In the genomic region with DNA sequence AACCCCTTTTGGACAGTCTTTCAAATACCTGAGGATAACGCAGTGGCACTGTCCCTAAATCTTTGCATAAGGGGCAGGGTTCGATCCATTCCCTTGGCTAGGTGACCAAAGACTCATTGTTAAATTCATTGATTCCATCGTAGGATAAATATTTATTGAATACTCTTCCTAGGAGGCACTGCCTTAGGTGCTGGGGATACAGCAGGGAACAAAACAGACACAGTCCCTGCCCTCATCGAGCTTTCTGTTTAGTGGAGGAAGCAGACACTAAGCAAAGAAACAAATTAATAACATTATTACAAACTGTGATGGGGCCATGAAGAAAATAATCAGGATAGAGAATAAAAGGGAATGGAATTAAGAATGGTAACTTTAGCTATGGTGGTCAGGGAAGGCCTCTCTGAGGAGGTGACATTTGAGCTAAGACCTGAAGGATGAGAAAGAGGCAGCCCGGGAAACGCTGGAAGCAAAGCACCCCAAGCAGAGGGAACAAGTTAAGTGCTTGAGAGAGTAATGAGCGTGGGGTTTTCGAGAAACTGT, we compare ENCODE assay signal across 8 cellular contexts.
DNase-seq lines count a peak whose midpoint lies in the region; ATAC-seq and TF ChIP-seq lines count a peak whose summit lies in the region.

No MANE protein-coding gene starts in this region.

- DNase-seq in GM12865 (ENCODE audit: low read depth) (no peak), fibroblast of peridontal ligament (ENCODE audit: extremely low read depth) (peak; percentile 44), nucleus accumbens (lab: John Stamatoyannopoulos, UW) (no peak), GM13977 (ENCODE audit: low spot score) (no peak)
- no peak for DNase-seq in activated CD4-positive, CD25-positive, alpha-beta regulatory T cell (lab: John Stamatoyannopoulos, UW)

- H3K4me2 ChIP-seq in SU-DHL-6 (ENCODE audit: low read depth, low read length, poor library complexity, severe bottlenecking) = peak overlapping the region; percentile 97

- no peaks in the 10 kb centered on the region for H3K36me3 ChIP-seq in SU-DHL-6 (ENCODE audit: low read length)
- H3K36me3 ChIP-seq in rectal smooth muscle tissue (ENCODE audit: control insufficient read depth, insufficient read depth, low read length) = peaks cover 17% of the 10 kb centered on the region

- H2AFZ ChIP-seq in SU-DHL-6 (ENCODE audit: low read depth, low read length, severe bottlenecking) = peak overlapping the region; percentile 62

- H3K27ac ChIP-seq in SU-DHL-6 (ENCODE audit: low read depth, low read length) (peak overlapping the region; percentile 89), rectal smooth muscle tissue (ENCODE audit: low read depth, low read length) (peak overlapping the region; percentile 79)

- no peaks in the 10 kb centered on the region for H3K27me3 ChIP-seq in SU-DHL-6 (ENCODE audit: low read length)
- no peaks in the 10 kb centered on the region for H3K27me3 ChIP-seq in rectal smooth muscle tissue (ENCODE audit: control insufficient read depth, insufficient read depth, low read length)

- no peaks in the 10 kb centered on the region for H4K20me1 ChIP-seq in SU-DHL-6 (ENCODE audit: low read depth, low read length)

- in situ Hi-C loops in GM13977 (cut with MboI; ENCODE audit: low pct_unique_long_range_greater_than_20kb, low sequenced_read_pairs, unreplicated experiment) = no loop called here

- H3K9ac ChIP-seq in SU-DHL-6 (ENCODE audit: low read length) (peak overlapping the region; percentile 96), rectal smooth muscle tissue (ENCODE audit: low read length) (peak overlapping the region; percentile 66)

- TF ChIP-seq CTCF in GM12865 (IDR thresholded peaks at IDR 0.05; ENCODE audit: insufficient read depth, low read depth, low read length, missing control alignments) = no peak
- no peak for TF ChIP-seq CTCF in SU-DHL-6 (IDR thresholded peaks at IDR 0.05; ENCODE audit: insufficient read depth, low read length, poor library complexity, severe bottlenecking)
- TF ChIP-seq CTCF in GM13977 (IDR thresholded peaks at IDR 0.05; ENCODE audit: extremely low read depth, insufficient read depth, missing control alignments) = no peak

- H3K4me3 ChIP-seq in GM12865 (ENCODE audit: low read depth, low read length) (peak overlapping the region; percentile 92), SU-DHL-6 (ENCODE audit: insufficient read depth, low read length, poor library complexity, severe bottlenecking) (peak overlapping the region; percentile 97), rectal smooth muscle tissue (ENCODE audit: low read length) (peak overlapping the region; percentile 98)

- H3K9me3 ChIP-seq in SU-DHL-6 (ENCODE audit: insufficient read depth, low read length) = no peaks in the 10 kb centered on the region

- peaks cover 29% of the 10 kb centered on the region for H3F3A ChIP-seq in SU-DHL-6 (ENCODE audit: insufficient read depth)

- peaks cover 9% of the 10 kb centered on the region for H3K4me1 ChIP-seq in rectal smooth muscle tissue (ENCODE audit: control insufficient read depth, insufficient read depth, low read length)

- ATAC-seq in HG03095 (IDR thresholded peaks at IDR 0.05; ENCODE audit: unreplicated experiment) = no peak

- H3K9me2 ChIP-seq in SU-DHL-6 (replicated peaks; ENCODE audit: insufficient read depth, low read length) = no peaks in the 10 kb centered on the region

- H3K79me2 ChIP-seq in SU-DHL-6 (ENCODE audit: insufficient read depth, low read length) = peaks cover 18% of the 10 kb centered on the region
